Comparison of ENCODE assay signal across 21 cellular contexts in genomic region chr22:49595465-49596078, GRCh38.
"Had no signal": no experiment of that assay in that cellular context is flagged by ENCODE, and none has a peak within 500 bp of the region (broad histone marks: within the 10 kb centered on the region; RNA-seq: fewer than 3 reads in every experiment).

No MANE protein-coding gene starts in this region.

- H3K27ac ChIP-seq: epithelial cell of prostate, gastrocnemius medialis, prostate gland, skin epidermis, spleen, thoracic aorta, tibial nerve, upper lobe of left lung, uterus had no signal

- FAIRE-seq: colon, keratinocyte had no signal

- DNase-seq: effector CD8-positive, alpha-beta T cell; endodermal cell; foreskin fibroblast; gastrocnemius medialis; head of caudate nucleus; mucosa of descending colon; naive B cell; right cardiac atrium; spleen; stimulated activated CD4-positive, alpha-beta T cell treated with anti-CD3 and anti-CD28 coated beads, Interleukin-4, amount 100 ng/mL, for 4 hours; stimulated activated naive CD8-positive, alpha-beta T cell treated with anti-CD3 and anti-CD28 coated beads, Interleukin-15, Interleukin-2, amounts not matched to agents 100 U/mL and 50 U/mL, for 24 hours; upper lobe of left lung; uterus had no signal

- H3K4me3 ChIP-seq: gastrocnemius medialis, lung, mucosa of descending colon, prostate gland, skin epidermis, spleen, thoracic aorta, tibial nerve, upper lobe of left lung, uterus had no signal

- H3K27me3 ChIP-seq: gastrocnemius medialis, spleen, tibial nerve, upper lobe of left lung, uterus had no signal

- H3K36me3 ChIP-seq: gastrocnemius medialis, prostate gland, thoracic aorta, tibial nerve, upper lobe of left lung, uterus had no signal

- H3K9me3 ChIP-seq: gastrocnemius medialis, mucosa of descending colon, prostate gland, spleen, thoracic aorta, upper lobe of left lung, uterus had no signal

- H3K4me1 ChIP-seq: gastrocnemius medialis, prostate gland, tibial nerve, uterus had no signal
